ENCODE assay signal across 35 cellular contexts in the genomic region with DNA sequence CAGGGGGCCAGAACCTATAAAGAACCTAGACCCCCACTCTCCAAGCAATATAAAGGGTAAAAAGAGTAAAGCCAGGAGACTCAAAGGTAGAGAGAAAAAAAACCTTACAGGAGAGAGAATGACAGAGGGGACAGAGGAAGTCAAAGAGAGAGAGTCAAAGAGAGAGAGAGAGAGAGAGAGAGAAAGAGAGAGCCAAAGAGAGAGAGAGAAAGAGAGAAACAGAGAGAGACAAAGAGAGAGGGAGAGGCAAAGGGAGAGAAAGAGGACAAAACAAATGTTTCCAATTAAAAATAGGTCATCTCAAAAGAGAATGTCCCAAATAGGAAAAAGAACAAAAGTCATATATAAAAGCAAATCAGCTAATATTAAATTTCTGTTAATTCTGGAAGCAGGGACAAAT.
"Had no signal": no experiment of that assay in that cellular context is flagged by ENCODE, and none has a peak within 500 bp of the region (broad histone marks: within the 10 kb centered on the region; RNA-seq: fewer than 3 reads in every experiment).

No MANE protein-coding gene starts in this region.

- H3K36me3 ChIP-seq: MG63 had no signal

- H3K9me3 ChIP-seq: MG63 had no signal

- DNase-seq: Karpas-422, Kasumi-1, MG63, MM.1S, MV-4-11, NCI-H1048, NCI-H1092, NCI-H1092 treated with DMSO at 0.1 percent for 48 hours, NCI-H1105, NCI-H1105 treated with DMSO at 0.1 percent for 48 hours, NCI-H1417, NCI-H1417 treated with DMSO at 0.1 percent for 48 hours, NCI-H1436, NCI-H1436 treated with DMSO at 0.1 percent for 48 hours, NCI-H146, NCI-H1694, NCI-H1694 treated with DMSO at 0.1 percent for 48 hours, NCI-H187, NCI-H187 treated with DMSO at 0.1 percent for 48 hours, NCI-H1930, NCI-H2029, NCI-H2029 treated with DMSO at 0.1 percent for 48 hours, NCI-H2081, NCI-H2081 treated with DMSO at 0.1 percent for 48 hours, NCI-H2107, NCI-H2171, NCI-H2171 treated with DMSO at 0.1 percent for 48 hours, NCI-H2227 treated with DMSO at 0.1 percent for 48 hours, NCI-H226, NCI-H345, NCI-H446, NCI-H446 treated with DMSO at 0.1 percent for 48 hours, NCI-H510A, NCI-H510A treated with DMSO at 0.1 percent for 48 hours, NCI-H524 had no signal

- H3K4me3 ChIP-seq: MG63 had no signal
